In genomic region chr22:30087611-30088010, GRCh38 we compare ENCODE assay signal across 23 cellular contexts. TPM values are rescaled to one million over a fixed set of nuclear protein-coding genes. Genes with fewer than 3 reads are reported as not detected.
"Had no signal": no experiment of that assay in that cellular context is flagged by ENCODE, and none has a peak within 500 bp of the region (broad histone marks: within the 10 kb centered on the region; RNA-seq: fewer than 3 reads in every experiment).

No MANE protein-coding gene starts in this region.

- ATAC-seq: activated CD4-positive, CD25-positive, alpha-beta regulatory T cell treated with anti-CD3 and anti-CD28 coated beads, Interleukin-2, amount 50 U/mL, for 24 hours; naive thymus-derived CD8-positive, alpha-beta T cell; psoas muscle; right lobe of liver; stimulated activated naive CD8-positive, alpha-beta T cell treated with anti-CD3 and anti-CD28 coated beads, Interleukin-15, amount 100 ng/mL, for 72 hours had no signal

- H3K4me3 ChIP-seq: ovary, psoas muscle, right lobe of liver, suprapubic skin, transverse colon, vagina had no signal

- H3K27ac ChIP-seq: brain microvascular endothelial cell, ovary, psoas muscle, right lobe of liver, suprapubic skin, transverse colon, vagina had no signal

- H3K4me3 Mint-ChIP-seq: activated naive CD8-positive, alpha-beta T cell treated with anti-CD3 and anti-CD28 coated beads for 36 hours; naive thymus-derived CD8-positive, alpha-beta T cell; stimulated activated naive CD8-positive, alpha-beta T cell treated with anti-CD3 and anti-CD28 coated beads, Interleukin-15, amount 100 ng/mL, for 72 hours had no signal

- H3K9me3 ChIP-seq: ovary, right lobe of liver, suprapubic skin, vagina had no signal

- DNase-seq: activated CD4-positive, alpha-beta T cell treated with anti-CD3 and anti-CD28 coated beads, Interleukin-2, amount 50 U/mL, for 4 hours; activated naive CD8-positive, alpha-beta T cell treated with anti-CD3 and anti-CD28 coated beads for 36 hours; anterior cingulate cortex; brain microvascular endothelial cell; cerebellar nuclear complex; effector CD4-positive, alpha-beta T cell; head of caudate nucleus; kidney; naive thymus-derived CD8-positive, alpha-beta T cell; ovary; psoas muscle; right lobe of liver; small intestine; stimulated activated CD4-positive, alpha-beta T cell treated with anti-CD3 and anti-CD28 coated beads, Interleukin-15, amount 100 ng/mL, for 24 hours; stimulated activated CD4-positive, alpha-beta T cell treated with anti-CD3 and anti-CD28 coated beads, Interleukin-2, amount 100 ng/mL, for 48 hours; stimulated activated naive CD8-positive, alpha-beta T cell treated with anti-CD3 and anti-CD28 coated beads, Interleukin-15, amount 100 ng/mL, for 72 hours; T-helper 1 cell; transverse colon had no signal

- H3K36me3 Mint-ChIP-seq: activated naive CD8-positive, alpha-beta T cell treated with anti-CD3 and anti-CD28 coated beads for 36 hours had no signal

- H3K9me3 Mint-ChIP-seq: activated naive CD8-positive, alpha-beta T cell treated with anti-CD3 and anti-CD28 coated beads for 36 hours; stimulated activated naive CD8-positive, alpha-beta T cell treated with anti-CD3 and anti-CD28 coated beads, Interleukin-15, amount 100 ng/mL, for 72 hours had no signal

- H3K27me3 ChIP-seq: brain microvascular endothelial cell, ovary, right lobe of liver, suprapubic skin, vagina had no signal

- H3K4me1 ChIP-seq: psoas muscle, right lobe of liver, suprapubic skin, vagina had no signal

- H3K4me1 Mint-ChIP-seq: stimulated activated naive CD8-positive, alpha-beta T cell treated with anti-CD3 and anti-CD28 coated beads, Interleukin-15, amount 100 ng/mL, for 72 hours had no signal

- H3K36me3 ChIP-seq: brain microvascular endothelial cell, ovary, right lobe of liver, suprapubic skin, transverse colon, vagina had no signal

- H3K27ac Mint-ChIP-seq: activated naive CD8-positive, alpha-beta T cell treated with anti-CD3 and anti-CD28 coated beads for 36 hours; stimulated activated naive CD8-positive, alpha-beta T cell treated with anti-CD3 and anti-CD28 coated beads, Interleukin-15, amount 100 ng/mL, for 72 hours had no signal

RNA-seq across cellular contexts. Expression of gene HORMAD2, which starts 7.3 kb away (rescaled TPM):
- total RNA-seq: activated naive CD8-positive, alpha-beta T cell treated with anti-CD3 and anti-CD28 coated beads for 36 hours; endothelial cell of umbilical vein; fibroblast of lung; kidney; naive thymus-derived CD8-positive, alpha-beta T cell; ovary; psoas muscle; suprapubic skin; transverse colon; vagina had no signal
